Comparison of ENCODE assay signal across 21 cellular contexts in the genomic region with DNA sequence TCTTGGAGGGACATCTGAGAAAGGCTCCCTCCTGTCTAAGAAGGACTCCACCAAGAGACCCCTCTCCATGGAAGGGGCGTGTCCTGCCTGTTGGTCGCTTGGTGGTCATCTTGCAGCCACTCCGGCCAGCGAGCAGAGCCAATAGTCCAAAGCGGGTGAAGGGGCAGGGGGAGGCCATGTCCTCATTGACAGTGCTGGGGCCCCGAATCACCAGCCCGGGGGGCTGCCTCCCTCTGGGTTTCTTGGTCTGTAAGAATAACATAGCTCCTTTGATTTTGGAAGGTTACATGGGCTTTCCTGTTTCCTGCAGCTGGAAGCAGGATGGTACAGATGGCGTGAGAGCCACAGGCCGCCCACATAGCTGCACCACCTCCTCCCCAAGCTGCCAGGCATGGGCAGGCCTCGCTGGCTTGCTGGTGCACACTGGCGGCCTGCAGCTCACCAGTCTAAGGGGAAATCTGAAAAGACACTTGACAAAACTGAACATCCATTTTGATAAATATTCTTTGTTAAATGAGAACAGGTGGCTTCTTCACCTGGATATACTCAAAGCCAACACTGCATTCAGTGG.
"Had no signal": no experiment of that assay in that cellular context is flagged by ENCODE, and none has a peak within 500 bp of the region (broad histone marks: within the 10 kb centered on the region; RNA-seq: fewer than 3 reads in every experiment).

No MANE protein-coding gene starts in this region.

- H3K36me3 ChIP-seq: right lobe of liver, suprapubic skin, upper lobe of left lung had no signal

- ATAC-seq: activated naive CD8-positive, alpha-beta T cell treated with anti-CD3 and anti-CD28 coated beads, Interleukin-2, amount 50 U/mL, for 24 hours; esophagus mucosa; left ventricle myocardium superior; psoas muscle; right lobe of liver; SK-N-SH treated with all-trans-retinoic acid at 6 μM for 48 hours; stimulated activated naive CD8-positive, alpha-beta T cell treated with anti-CD3 and anti-CD28 coated beads, Interleukin-15, Interleukin-2, amounts not matched to agents 100 U/mL and 50 U/mL, for 24 hours had no signal

- H3K27ac ChIP-seq: hepatocyte, psoas muscle, right lobe of liver, suprapubic skin, upper lobe of left lung, VCaP had no signal

- H3K9me3 ChIP-seq: psoas muscle, right lobe of liver, suprapubic skin, upper lobe of left lung had no signal

- H3K4me3 ChIP-seq: hepatocyte, psoas muscle, right lobe of liver, smooth muscle cell, suprapubic skin, upper lobe of left lung had no signal

- DNase-seq: activated CD4-positive, alpha-beta T cell treated with anti-CD3 and anti-CD28 coated beads for 1 hour; activated CD4-positive, alpha-beta T cell treated with anti-CD3 and anti-CD28 coated beads, Interleukin-2, amount 50 U/mL, for 48 hours; activated naive CD4-positive, alpha-beta T cell treated with Interleukin-2 at 50 U/mL for 16 hours; activated naive CD8-positive, alpha-beta T cell treated with anti-CD3 and anti-CD28 coated beads, Interleukin-2, amount 50 U/mL, for 24 hours; aorta; cerebellar nuclear complex; left ventricle myocardium superior; mesendoderm; nucleus accumbens; psoas muscle; stimulated activated CD4-positive, alpha-beta T cell treated with anti-CD3 and anti-CD28 coated beads, Interleukin-4, amount 100 ng/mL, for 4 hours; stimulated activated naive CD8-positive, alpha-beta T cell treated with anti-CD3 and anti-CD28 coated beads, Interleukin-15, Interleukin-2, amounts not matched to agents 100 U/mL and 50 U/mL, for 24 hours; T-helper 1 cell; upper lobe of left lung had no signal

- H3K4me1 ChIP-seq: psoas muscle, right lobe of liver, upper lobe of left lung had no signal

- H3K27me3 ChIP-seq: hepatocyte, right lobe of liver, suprapubic skin, upper lobe of left lung had no signal
